ENCODE assay signal across 8 cellular contexts in the genomic region with DNA sequence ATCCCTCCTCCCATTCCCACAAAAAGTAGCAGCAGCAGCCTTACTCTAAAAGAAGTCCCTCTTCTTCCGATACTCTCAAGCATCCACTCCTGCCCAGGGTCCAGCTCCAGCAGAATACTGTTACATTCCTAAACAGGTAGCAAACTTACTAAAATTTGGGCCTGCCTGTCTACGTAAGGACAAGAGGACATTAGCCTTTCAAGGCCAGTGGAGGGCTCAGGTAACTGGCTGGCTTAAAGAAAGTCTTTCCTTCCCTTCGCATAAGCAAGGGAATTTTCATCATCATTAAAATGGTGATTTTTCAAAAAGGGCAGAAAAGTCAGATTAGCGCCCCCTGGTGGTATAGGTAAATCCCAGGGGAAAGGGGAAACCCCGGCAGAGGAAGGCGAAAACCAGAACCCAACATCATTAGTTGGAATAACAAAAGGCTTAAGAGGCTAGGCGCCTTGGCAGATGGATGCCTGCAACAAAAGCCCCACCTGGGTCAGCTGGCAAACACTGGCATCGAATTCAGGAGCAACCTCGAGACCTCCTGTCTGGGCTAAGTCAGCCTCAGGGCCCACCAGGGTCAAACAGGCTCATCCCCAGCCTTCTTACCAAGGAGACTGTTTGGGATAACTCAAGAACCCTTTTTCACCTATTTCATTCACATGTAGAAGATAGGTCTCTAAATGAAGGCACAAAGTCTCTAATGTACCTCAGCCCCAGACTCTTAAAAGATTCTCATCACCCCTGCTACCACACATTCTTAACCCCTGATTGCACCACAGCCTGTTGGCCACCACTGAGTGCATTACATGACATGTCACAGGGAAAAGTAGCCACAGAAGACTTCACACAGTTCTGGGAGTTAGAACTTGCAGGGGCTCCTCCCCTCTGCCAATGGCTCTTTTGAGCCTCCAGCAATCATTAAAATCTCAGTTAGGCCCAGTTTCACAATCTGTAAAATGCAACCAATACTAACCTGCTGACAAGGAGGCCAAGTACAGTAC. TPM values are rescaled to one million over a fixed set of nuclear protein-coding genes. Genes with fewer than 3 reads are reported as not detected.
DNase-seq lines count a peak whose midpoint lies in the region; ATAC-seq and TF ChIP-seq lines count a peak whose summit lies in the region.

No MANE protein-coding gene starts in this region.

- H3K9me3 ChIP-seq in MG63 = no peaks in the 10 kb centered on the region
- no peaks in the 10 kb centered on the region for H3K9me3 ChIP-seq in SU-DHL-6 (ENCODE audit: insufficient read depth, low read length)
- no peaks in the 10 kb centered on the region for H3K9me3 ChIP-seq in ascending aorta

- DNase-seq in GM06990 (ENCODE audit: extremely low read depth, insufficient read length) (no peak), MG63 (peak; percentile 13), ascending aorta (ENCODE audit: low spot score in 2 of 2) (no peak), kidney tubule cell (ENCODE audit: low spot score) (peak; percentile 50)
- DNase-seq in stimulated activated CD8-positive, alpha-beta memory T cell treated with anti-CD3 and anti-CD28 coated beads, Interleukin-4, amount 100 ng/mL, for 24 hours (ENCODE audit: low read depth) = peak; percentile 4

- H3K4me2 ChIP-seq in SU-DHL-6 (ENCODE audit: low read depth, low read length, poor library complexity, severe bottlenecking) = no peak overlapping the region

- no peak overlapping the region for H3K4me3 ChIP-seq in GM06990 (replicated peaks; ENCODE audit: low read depth, low read length)
- H3K4me3 ChIP-seq in MG63 = no peak overlapping the region
- no peak overlapping the region for H3K4me3 ChIP-seq in SU-DHL-6 (ENCODE audit: insufficient read depth, low read length, poor library complexity, severe bottlenecking)
- H3K4me3 ChIP-seq in ascending aorta = no peak overlapping the region

- H3K36me3 ChIP-seq in GM06990 (ENCODE audit: control insufficient read depth, insufficient read depth, low read length) = peaks cover 7% of the 10 kb centered on the region
- peaks cover 47% of the 10 kb centered on the region for H3K36me3 ChIP-seq in MG63
- H3K36me3 ChIP-seq in SU-DHL-6 (ENCODE audit: low read length) = no peaks in the 10 kb centered on the region
- H3K36me3 ChIP-seq in ascending aorta = peaks cover 15 to 72% of the 10 kb centered on the region in 2 donors

- H3K27me3 ChIP-seq in GM06990 (replicated peaks; ENCODE audit: control insufficient read depth, insufficient read depth, low read length) (no peaks in the 10 kb centered on the region), MG63 (no peaks in the 10 kb centered on the region), SU-DHL-6 (ENCODE audit: low read length) (no peaks in the 10 kb centered on the region), ascending aorta (no peaks in the 10 kb centered on the region)

- no peak overlapping the region for H3K27ac ChIP-seq in SU-DHL-6 (ENCODE audit: low read depth, low read length)
- H3K27ac ChIP-seq in ascending aorta = no peak overlapping the region

- H3K4me1 ChIP-seq in ascending aorta = no peaks in the 10 kb centered on the region

- intact Hi-C loops in ascending aorta (cut with DNase I) = no loop called here

- no peak overlapping the region for H2AFZ ChIP-seq in SU-DHL-6 (ENCODE audit: low read depth, low read length, severe bottlenecking)

- TF ChIP-seq CTCF in GM06990 (IDR thresholded peaks at IDR 0.05; ENCODE audit: insufficient read depth, low read length, poor library complexity, severe bottlenecking) (peak; percentile 87), SU-DHL-6 (IDR thresholded peaks at IDR 0.05; ENCODE audit: insufficient read depth, low read length, poor library complexity, severe bottlenecking) (peak; percentile 85), ascending aorta (IDR thresholded peaks at IDR 0.05) (peak; percentile 53 to 78 (median 73))

- H3F3A ChIP-seq in SU-DHL-6 (ENCODE audit: insufficient read depth) = no peaks in the 10 kb centered on the region

- H3K79me2 ChIP-seq in SU-DHL-6 (ENCODE audit: insufficient read depth, low read length) = no peaks in the 10 kb centered on the region

- no peaks in the 10 kb centered on the region for H4K20me1 ChIP-seq in SU-DHL-6 (ENCODE audit: low read depth, low read length)

- ATAC-seq in HG02759 (IDR thresholded peaks at IDR 0.05; ENCODE audit: unreplicated experiment) (no peak), GM21360 (IDR thresholded peaks at IDR 0.05; ENCODE audit: unreplicated experiment) (no peak)

- no peak overlapping the region for H3K9ac ChIP-seq in SU-DHL-6 (ENCODE audit: low read length)

- H3K9me2 ChIP-seq in SU-DHL-6 (replicated peaks; ENCODE audit: insufficient read depth, low read length) = no peaks in the 10 kb centered on the region

RNA-seq across cellular contexts. Expression of a gene that starts 36.7 kb away (rescaled TPM):
- total RNA-seq in MG63 (2014; rRNA removed; shearing (Covaris generic); ENCODE audit: low replicate concordance) = 89.7 and 147 TPM in 2 replicates
- total RNA-seq in ascending aorta = 69.3 TPM

Comparison
In these comparisons a context has a peak if more than half of its experiments do, and no peak if none do; other contexts are left out.
1. DNase-seq: peak in MG63 (single experiment), kidney tubule cell (single experiment) and stimulated activated CD8-positive, alpha-beta memory T cell treated with anti-CD3 and anti-CD28 coated beads, Interleukin-4, amount 100 ng/mL, for 24 hours (single experiment); none in GM06990 (single experiment) and ascending aorta (0 of 2).
2. Peak in every context shown above with its lines, with median percentiles within 50 percentile points of each other: CTCF ChIP-seq.